ENCODE assay signal across 8 cellular contexts in the genomic region with DNA sequence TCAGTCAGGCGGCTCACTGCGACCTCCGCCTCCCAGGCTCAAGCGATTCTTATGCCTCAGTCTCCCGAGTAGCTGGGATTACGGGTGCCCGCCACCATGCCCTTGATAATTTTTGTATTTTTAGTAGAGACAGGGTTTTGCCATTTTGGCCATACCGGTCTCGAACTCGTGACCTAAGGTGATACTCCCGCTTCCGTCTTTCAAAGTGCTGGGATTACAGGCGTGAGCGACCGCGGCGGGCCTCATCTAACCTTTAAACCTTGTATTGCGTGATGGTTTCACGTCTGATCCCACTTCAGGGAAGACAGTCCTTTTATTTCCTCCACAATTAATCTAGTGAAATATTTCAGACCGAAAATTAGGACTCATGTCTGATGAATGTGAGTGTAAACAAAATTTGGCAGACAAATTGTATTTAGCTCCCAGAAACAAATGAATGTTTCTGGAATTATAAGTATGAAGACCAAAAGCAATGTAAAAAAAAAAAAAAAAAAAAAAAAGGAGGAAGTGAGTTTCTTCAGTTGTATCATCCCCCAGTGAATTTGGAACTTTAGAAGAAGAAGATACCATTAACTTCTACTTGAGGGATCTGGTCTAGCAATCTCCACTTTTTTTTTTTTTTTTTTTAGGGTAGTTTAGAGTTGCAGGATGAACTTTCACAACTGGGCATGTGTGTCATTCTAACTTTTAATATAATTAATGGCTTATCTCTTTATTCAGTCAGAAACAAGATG. TPM values are rescaled to one million over a fixed set of nuclear protein-coding genes. Genes with fewer than 3 reads are reported as not detected.
DNase-seq lines count a peak whose midpoint lies in the region; ATAC-seq and TF ChIP-seq lines count a peak whose summit lies in the region.

No MANE protein-coding gene starts in this region.

- H3K4me3 ChIP-seq in OCI-LY3 (ENCODE audit: low read length) (peak overlapping the region; percentile 99), ectodermal cell (ENCODE audit: insufficient read depth, low read depth, low read length) (peak overlapping the region; percentile 95), gastrocnemius medialis (peak overlapping the region in 3 of 4 donors; percentile 71 to 96 (median 92))

- H3K4me1 Mint-ChIP-seq in T-helper 1 cell treated with Interleukin-12 subunit alpha and Interleukin-12 subunit beta and Interleukin-4 antibody, amounts not matched to agents 30 μg/mL and 1 μg/mL, for 36 hours (ENCODE audit: low read depth): peaks cover 32% of the 10 kb centered on the region

- H3K4me3 Mint-ChIP-seq in T-helper 1 cell treated with Interleukin-12 subunit alpha and Interleukin-12 subunit beta and Interleukin-4 antibody, amounts not matched to agents 30 μg/mL and 1 μg/mL, for 36 hours: peak overlapping the region; percentile 90

- DNase-seq in T-helper 1 cell: no peak
- DNase-seq in gastrocnemius medialis: no peak
- no peak for DNase-seq in stimulated activated CD4-positive, alpha-beta T cell treated with anti-CD3 and anti-CD28 coated beads, Interleukin-12 subunit alpha, Interleukin-12 subunit beta, amount 100 ng/mL, for 4 hours
- DNase-seq in H4 (ENCODE audit: low spot score): no peak

- in situ Hi-C loops in gastrocnemius medialis (cut with MboI; ENCODE audit: low sequenced_read_pairs in 4 of 4): loop anchor here in 3 of 4 donors (5.0 to 10.0 kb wide), 3 partner anchors 79 to 81 kb away; a partner anchor contains a TSS

- H3K27ac ChIP-seq in OCI-LY3 (ENCODE audit: low read length): peak overlapping the region; percentile 94
- H3K27ac ChIP-seq in ectodermal cell (ENCODE audit: insufficient read depth, low read depth, low read length, poor library complexity, severe bottlenecking): no peak overlapping the region
- no peak overlapping the region for H3K27ac ChIP-seq in gastrocnemius medialis

- no peak for ATAC-seq in gastrocnemius medialis
- ATAC-seq in GM18519 (IDR thresholded peaks at IDR 0.05; ENCODE audit: low FRiP score, unreplicated experiment): no peak

- H3K9me3 ChIP-seq in OCI-LY3 (ENCODE audit: insufficient read depth, low read length) (no peaks in the 10 kb centered on the region), ectodermal cell (ENCODE audit: control insufficient read depth, low read length) (no peaks in the 10 kb centered on the region), gastrocnemius medialis (no peaks in the 10 kb centered on the region)

- peak overlapping the region; percentile 70 for H3K27ac Mint-ChIP-seq in T-helper 1 cell treated with Interleukin-12 subunit alpha and Interleukin-12 subunit beta and Interleukin-4 antibody, amounts not matched to agents 30 μg/mL and 1 μg/mL, for 36 hours

- H3K27me3 Mint-ChIP-seq in T-helper 1 cell treated with Interleukin-12 subunit alpha and Interleukin-12 subunit beta and Interleukin-4 antibody, amounts not matched to agents 30 μg/mL and 1 μg/mL, for 36 hours (ENCODE audit: low read depth): peaks cover 7% of the 10 kb centered on the region

- peak overlapping the region; percentile 99 for H3K9ac ChIP-seq in OCI-LY3 (ENCODE audit: low read length)

- H3K79me2 ChIP-seq in OCI-LY3 (ENCODE audit: low read length): peaks cover 71% of the 10 kb centered on the region

- peaks cover 4% of the 10 kb centered on the region for H4K20me1 ChIP-seq in OCI-LY3 (ENCODE audit: insufficient read depth, low read length)

- peak overlapping the region; percentile 69 for H3K4me2 ChIP-seq in OCI-LY3 (ENCODE audit: low read length)

- peaks cover 11% of the 10 kb centered on the region for H3K36me3 Mint-ChIP-seq in T-helper 1 cell treated with Interleukin-12 subunit alpha and Interleukin-12 subunit beta and Interleukin-4 antibody, amounts not matched to agents 30 μg/mL and 1 μg/mL, for 36 hours (ENCODE audit: low read depth)

- H3K4me1 ChIP-seq in OCI-LY3 (ENCODE audit: low read length) (peaks cover 11% of the 10 kb centered on the region), ectodermal cell (ENCODE audit: control insufficient read depth, insufficient read depth, low read length) (peaks cover 3% of the 10 kb centered on the region), gastrocnemius medialis (peaks cover 22 to 24% of the 10 kb centered on the region in 2 donors)

- TF ChIP-seq POLR2A in gastrocnemius medialis (IDR thresholded peaks at IDR 0.05): no peak

- WGBS in ectodermal cell, 2 experiments: 90 to 94% methylated on average over 19 to 20 of the region's 20 CpGs

- TF ChIP-seq CTCF in OCI-LY3 (IDR thresholded peaks at IDR 0.05; ENCODE audit: low read depth, low read length) (no peak), gastrocnemius medialis (IDR thresholded peaks at IDR 0.05 in 4 of 5, conservative IDR thresholded peaks at IDR 0.05 in 1 of 5) (no peak)

- no peaks in the 10 kb centered on the region for H3K27me3 ChIP-seq in OCI-LY3 (ENCODE audit: low read depth, low read length)
- no peaks in the 10 kb centered on the region for H3K27me3 ChIP-seq in ectodermal cell (ENCODE audit: control insufficient read depth, insufficient read depth, low read length, poor library complexity, severe bottlenecking)
- no peaks in the 10 kb centered on the region for H3K27me3 ChIP-seq in gastrocnemius medialis

- no peak overlapping the region for H2AFZ ChIP-seq in OCI-LY3 (ENCODE audit: low read depth, low read length)

- intact Hi-C loops in gastrocnemius medialis (cut with DNase I; ENCODE audit: low total_unique reads): loop anchor here (5.0 to 10.0 kb wide), 4 partner anchors 79 to 1756 kb away; a partner anchor contains a TSS

- H3K36me3 ChIP-seq in OCI-LY3 (replicated peaks; ENCODE audit: low read depth, low read length): peaks cover 24% of the 10 kb centered on the region
- peaks cover 10% of the 10 kb centered on the region for H3K36me3 ChIP-seq in ectodermal cell (ENCODE audit: control insufficient read depth, insufficient read depth, low read length)
- H3K36me3 ChIP-seq in gastrocnemius medialis: peaks cover 0 to 28% of the 10 kb centered on the region in 2 donors

- no peaks in the 10 kb centered on the region for H3K9me3 Mint-ChIP-seq in T-helper 1 cell treated with Interleukin-12 subunit alpha and Interleukin-12 subunit beta and Interleukin-4 antibody, amounts not matched to agents 30 μg/mL and 1 μg/mL, for 36 hours

RNA-seq across cellular contexts. Expression of a gene that starts 1.6 kb away (rescaled TPM):
- polyA plus RNA-seq in ectodermal cell (2013, experiment 1 of 4): 53.9 TPM
- 64.8 TPM for polyA plus RNA-seq in ectodermal cell (2013, experiment 2 of 4)
- 63.3 TPM for polyA plus RNA-seq in ectodermal cell (2013, experiment 3 of 4)
- 72.5 TPM for polyA plus RNA-seq in ectodermal cell (2013, experiment 4 of 4)
- total RNA-seq in gastrocnemius medialis: 10 to 100 TPM; 10.0 to 38.6 (median 15.6) TPM
- total RNA-seq in H4 (2014; rRNA removed; shearing (Covaris generic)): 75.4 and 90.5 TPM in 2 replicates
